ENCODE assay signal across 16 cellular contexts in genomic region chr6:141403827-141404226, GRCh38.
A peak's percentile ranks its signal among the peaks of the same experiment; 100 is the strongest.
DNase-seq lines count a peak whose midpoint lies in the region; ATAC-seq and TF ChIP-seq lines count a peak whose summit lies in the region.
"Had no signal": no experiment of that assay in that cellular context is flagged by ENCODE, and none has a peak within 500 bp of the region (broad histone marks: within the 10 kb centered on the region; RNA-seq: fewer than 3 reads in every experiment).

No MANE protein-coding gene starts in this region.

- H3K27me3 ChIP-seq in body of pancreas (no peaks in the 10 kb centered on the region), SJCRH30 (no peaks in the 10 kb centered on the region)

- WGBS in body of pancreas, 2 donors, result 33 to 39% methylated on average over 2 of the region's 2 CpGs

- no peak for ATAC-seq in body of pancreas

- TF ChIP-seq CTCF in AG09309 (IDR thresholded peaks at IDR 0.05; ENCODE audit: control insufficient read depth, insufficient read depth, low read depth, low read length, missing control alignments), result no peak
- TF ChIP-seq CTCF in fibroblast of villous mesenchyme (IDR thresholded peaks at IDR 0.05; ENCODE audit: insufficient read depth, low read depth, low read length), result no peak
- no peak for TF ChIP-seq CTCF in body of pancreas (IDR thresholded peaks at IDR 0.05)

- H3K9me3 ChIP-seq in body of pancreas, result peaks cover 0 to 3% (median 0%) of the 10 kb centered on the region in 3 donors
- peaks cover 3% of the 10 kb centered on the region; the same call in 1 of the 2 replicates for H3K9me3 ChIP-seq in SJCRH30 (replicated peaks)

- H3K36me3 ChIP-seq in body of pancreas (replicated peaks in 1 of 2; ENCODE audit: insufficient read depth in 1 of 2, low read depth in 2 of 2) (no peaks in the 10 kb centered on the region), SJCRH30 (peaks cover 3% of the 10 kb centered on the region; the same call in 1 of the 2 replicates)

- H3K4me1 ChIP-seq in body of pancreas (no peaks in the 10 kb centered on the region), SJCRH30 (no peaks in the 10 kb centered on the region)

- H3K4me3 ChIP-seq in AG09309 (ENCODE audit: control insufficient read depth, low read depth, low read length) (no peak overlapping the region), fibroblast of villous mesenchyme (ENCODE audit: low read depth, low read length) (no peak overlapping the region), body of pancreas (no peak overlapping the region), SJCRH30 (no peak overlapping the region)
- H3K4me3 ChIP-seq: skin epidermis had no signal

- H3K27ac ChIP-seq in body of pancreas (no peak overlapping the region), SJCRH30 (no peak overlapping the region)
- H3K27ac ChIP-seq: skin epidermis had no signal

- DNase-seq in AG09309 (ENCODE audit: low read depth), result peak; percentile 24
- DNase-seq in RPMI7951 (ENCODE audit: low read depth), result peak; percentile 11
- DNase-seq in fibroblast of villous mesenchyme (ENCODE audit: low read depth), result peak; percentile 52
- DNase-seq in renal cortical epithelial cell (ENCODE audit: low read depth), result peak; percentile 71
- DNase-seq in activated T-cell treated with anti-CD3 and anti-CD28 coated beads, Interleukin-2, amount 50 U/mL, for 1 hour, result no peak
- DNase-seq in body of pancreas, result no peak
- DNase-seq in SJCRH30, result no peak
- no peak for DNase-seq in activated effector memory CD4-positive, alpha-beta T cell treated with anti-CD3 and anti-CD28 coated beads, Interleukin-2, amount 50 U/mL, for 16 hours
- DNase-seq: activated naive CD4-positive, alpha-beta T cell treated with anti-CD3 and anti-CD28 coated beads, Interleukin-2, amount 10 ng/mL, durations not matched to agents 7 days and 5 days; AML-193; DMS153; IMR-90; NCI-H1417; NCI-H345; stimulated activated naive CD4-positive, alpha-beta T cell had no signal

- intact Hi-C loops in body of pancreas (cut with DNase I), result no loop called here

- TF ChIP-seq POLR2A in body of pancreas (IDR thresholded peaks at IDR 0.05), result no peak

Comparison
In these comparisons a context has a peak if more than half of its experiments do, and no peak if none do; other contexts are left out.
1. DNase-seq: peak in AG09309 (single experiment), RPMI7951 (single experiment), fibroblast of villous mesenchyme (single experiment) and renal cortical epithelial cell (single experiment); none in activated T-cell treated with anti-CD3 and anti-CD28 coated beads, Interleukin-2, amount 50 U/mL, for 1 hour (single experiment), body of pancreas (0 of 4), SJCRH30 (0 of 2) and activated effector memory CD4-positive, alpha-beta T cell treated with anti-CD3 and anti-CD28 coated beads, Interleukin-2, amount 50 U/mL, for 16 hours (single experiment).